ENCODE assay signal across 8 cellular contexts in the genomic region with DNA sequence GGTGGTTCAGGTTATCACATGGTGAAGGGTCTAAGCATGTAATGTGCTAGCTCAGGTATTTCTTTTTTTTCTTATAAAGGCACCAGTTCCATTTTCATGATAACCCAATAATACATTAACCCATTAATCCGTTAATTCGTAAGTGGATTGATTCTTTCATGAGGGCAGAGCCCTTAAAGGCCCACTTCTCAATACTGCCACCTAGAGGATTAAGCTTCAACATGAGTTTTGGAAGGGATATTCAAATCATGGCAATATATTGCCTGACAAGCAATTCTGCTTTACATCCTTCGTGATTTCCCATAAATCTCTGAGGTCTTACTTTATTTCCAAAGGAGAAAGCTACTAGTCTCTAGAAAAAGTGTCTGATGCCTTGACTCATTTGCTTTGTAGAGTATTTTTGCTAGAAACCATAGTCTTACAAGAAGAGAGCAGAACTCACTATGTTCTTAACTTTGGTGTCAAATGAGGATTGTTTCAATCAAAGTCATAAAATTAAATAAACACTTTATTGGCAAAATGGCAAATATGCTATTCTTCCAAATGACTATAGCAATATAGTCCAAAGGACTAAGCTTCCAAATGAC.
DNase-seq lines count a peak whose midpoint lies in the region; ATAC-seq, FAIRE-seq and TF ChIP-seq lines count a peak whose summit lies in the region.

No MANE protein-coding gene starts in this region.

- H3K9me3 ChIP-seq in OCI-LY7 (ENCODE audit: low read length) (no peaks in the 10 kb centered on the region), endothelial cell of umbilical vein (replicated peaks; ENCODE audit: control insufficient read depth, insufficient read depth, low read length) (no peaks in the 10 kb centered on the region)

- peaks cover 1 to 3% of the 10 kb centered on the region in 2 experiments for H3K27me3 ChIP-seq in endothelial cell of umbilical vein (ENCODE audit: control insufficient read depth in 2 of 2, insufficient read depth in 2 of 2, low read length in 2 of 2)

- no peak overlapping the region for H3K27ac ChIP-seq in OCI-LY7 (ENCODE audit: low read depth, low read length, poor library complexity, severe bottlenecking)
- no peak overlapping the region for H3K27ac ChIP-seq in endothelial cell of umbilical vein (ENCODE audit: insufficient read depth, low read depth, low read length)

- dilution Hi-C loops in endothelial cell of umbilical vein (cut with MboI; ENCODE audit: extremely low pct_ligation_motif_present, low sequenced_read_pairs) = no loop called here

- peak; percentile 78 for FAIRE-seq in endothelial cell of umbilical vein (lab: Jason Lieb, UNC)

- no peaks in the 10 kb centered on the region for H3K9me2 ChIP-seq in OCI-LY7 (ENCODE audit: insufficient read depth, low read length)

- intact Hi-C loops in OCI-LY7 (cut with micrococcal nuclease; ENCODE audit: unreplicated experiment) = loop anchor here (1.0 kb wide), 2 partner anchors 298 to 503 kb away; no protein-coding TSS in a partner anchor
- intact Hi-C loops in endothelial cell of umbilical vein (cut with micrococcal nuclease) = loop anchor here (1.0 kb wide), 2 partner anchors 298 to 430 kb away; no protein-coding TSS in a partner anchor

- POLR2A ChIA-PET in OCI-LY7 (lab: Charles Lee) (interaction anchor here (1.2 kb wide), 1 partner anchor 13 kb away, joined by 3 read pairs; no protein-coding TSS in a partner anchor), endothelial cell of umbilical vein (lab: Charles Lee) (no interaction called here)

- H3K4me3 ChIP-seq in AG09309 (ENCODE audit: control insufficient read depth, low read depth, low read length) (no peak overlapping the region), OCI-LY7 (ENCODE audit: low read depth, low read length, poor library complexity, severe bottlenecking) (no peak overlapping the region), endothelial cell of umbilical vein (replicated peaks in 1 of 3; ENCODE audit: insufficient read depth in 1 of 3, low read depth in 1 of 3, low read length in 3 of 3) (no peak overlapping the region)

- ATAC-seq in GM18867 (IDR thresholded peaks at IDR 0.05; ENCODE audit: unreplicated experiment) = peak; percentile 78

- H3K4me1 ChIP-seq in OCI-LY7 (ENCODE audit: insufficient read depth, low read length, poor library complexity, severe bottlenecking) (no peaks in the 10 kb centered on the region), endothelial cell of umbilical vein (ENCODE audit: control insufficient read depth, extremely low read depth, insufficient read depth, low read length) (no peaks in the 10 kb centered on the region)

- no peak overlapping the region for H3K9ac ChIP-seq in endothelial cell of umbilical vein (replicated peaks; ENCODE audit: extremely low read depth, insufficient read depth, low read length)

- TF ChIP-seq POLR2A in endothelial cell of umbilical vein (IDR thresholded peaks at IDR 0.05; ENCODE audit: low read depth, low read length) = no peak

- no peak for DNase-seq in AG09309 (ENCODE audit: low read depth)
- peak; percentile 10 for DNase-seq in HuH-7 (ENCODE audit: low spot score)
- DNase-seq in OCI-LY7 (ENCODE audit: low spot score) = peak; percentile 64
- peak; percentile 60 for DNase-seq in endothelial cell of umbilical vein (ENCODE audit: low read depth, low spot score)
- DNase-seq in pons (ENCODE audit: low spot score) = peak; percentile 76
- no peak for DNase-seq in activated T-cell treated with anti-CD3 and anti-CD28 coated beads for 4 hours
- no peak for DNase-seq in stimulated activated naive CD4-positive, alpha-beta T cell treated with Interleukin-2 at 50 U/mL for 16 hours (lab: John Stamatoyannopoulos, UW)

- H3K4me2 ChIP-seq in OCI-LY7 (ENCODE audit: low read length) = no peak overlapping the region
- H3K4me2 ChIP-seq in endothelial cell of umbilical vein (ENCODE audit: insufficient read depth, low read length) = no peak overlapping the region

- CTCF ChIA-PET in OCI-LY7 (lab: Charles Lee; ENCODE audit: unreplicated experiment) = no interaction called here
- CTCF ChIA-PET in endothelial cell of umbilical vein (lab: Charles Lee) = interaction anchor here (0.6 to 1.9 kb wide), 31 partner anchors 9 to 685 kb away, joined by 3 to 19 read pairs (median 4); no protein-coding TSS in a partner anchor

- BruUV-seq in OCI-LY7 (replicated peaks; lab: Mats Ljungman, UMichigan) = no TSS peak
- no TSS peak for BruUV-seq in endothelial cell of umbilical vein (replicated peaks; lab: Mats Ljungman, UMichigan)

- H4K20me1 ChIP-seq in OCI-LY7 (ENCODE audit: insufficient read depth, low read length) = no peaks in the 10 kb centered on the region
- H4K20me1 ChIP-seq in endothelial cell of umbilical vein (replicated peaks; ENCODE audit: control insufficient read depth, extremely low read depth, insufficient read depth, low read length) = no peaks in the 10 kb centered on the region

- H3K9me1 ChIP-seq in endothelial cell of umbilical vein (replicated peaks; ENCODE audit: control insufficient read depth, extremely low read depth, insufficient read depth, low read length) = no peaks in the 10 kb centered on the region

- H3K79me2 ChIP-seq in OCI-LY7 (ENCODE audit: insufficient read depth, low read depth, low read length) (no peaks in the 10 kb centered on the region), endothelial cell of umbilical vein (ENCODE audit: control insufficient read depth, insufficient read depth, low read length) (no peaks in the 10 kb centered on the region)

- no peak overlapping the region for H2AFZ ChIP-seq in OCI-LY7 (ENCODE audit: low read length)
- no peak overlapping the region for H2AFZ ChIP-seq in endothelial cell of umbilical vein (ENCODE audit: low read depth, low read length)

- TF ChIP-seq CTCF in AG09309 (IDR thresholded peaks at IDR 0.05; ENCODE audit: control insufficient read depth, insufficient read depth, low read depth, low read length, missing control alignments) (peak; percentile 76), OCI-LY7 (conservative IDR thresholded peaks at IDR 0.05; ENCODE audit: low read length) (peak; percentile 90), endothelial cell of umbilical vein (IDR thresholded peaks at IDR 0.05; ENCODE audit: extremely low read depth in 1 of 2, insufficient read depth in 1 of 2, low read depth in 1 of 2, low read length in 2 of 2) (peak; percentile 39 to 66)

- H3K36me3 ChIP-seq in OCI-LY7 (ENCODE audit: insufficient read depth, low read length) = no peaks in the 10 kb centered on the region
- H3K36me3 ChIP-seq in endothelial cell of umbilical vein (ENCODE audit: control insufficient read depth in 2 of 2, extremely low read depth in 1 of 2, insufficient read depth in 2 of 2, low read length in 2 of 2) = no peaks in the 10 kb centered on the region

TF ChIP-seq in endothelial cell of umbilical vein, 7 proteins besides CTCF, POLR2A, EP300 and RAD21:
- TF ChIP-seq FOS (IDR thresholded peaks at IDR 0.05; ENCODE audit: borderline replicate concordance, insufficient read depth, low read length) (no peak), MYC (IDR thresholded peaks at IDR 0.05; ENCODE audit: low read depth, low read length) (no peak), MAX (IDR thresholded peaks at IDR 0.05; ENCODE audit: insufficient read depth, insufficient read length) (no peak), JUN (IDR thresholded peaks at IDR 0.05; ENCODE audit: borderline replicate concordance, insufficient read depth, insufficient read length, low read depth) (no peak), POLR2AphosphoS5 (IDR thresholded peaks at IDR 0.05; ENCODE audit: insufficient read depth, low read depth, low read length) (no peak), EZH2 (IDR thresholded peaks at IDR 0.05; ENCODE audit: borderline replicate concordance, low read depth, low read length, severe bottlenecking) (no peak), GATA2 (IDR thresholded peaks at IDR 0.05; ENCODE audit: insufficient read depth, insufficient read length, low read depth, low read length) (no peak)

Comparison
In these comparisons a context has a peak if more than half of its experiments do, and no peak if none do; other contexts are left out.
1. DNase-seq: peak in HuH-7 (single experiment), OCI-LY7 (single experiment), endothelial cell of umbilical vein (single experiment) and pons (single experiment); none in AG09309 (single experiment), activated T-cell treated with anti-CD3 and anti-CD28 coated beads for 4 hours (single experiment) and stimulated activated naive CD4-positive, alpha-beta T cell treated with Interleukin-2 at 50 U/mL for 16 hours (single experiment).
2. Peak in every context shown above with its lines, with median percentiles within 50 percentile points of each other: CTCF ChIP-seq.